1 cellular context compared by ENCODE assay signal in genomic region chr1:212487286-212487685, GRCh38.
TF ChIP-seq lines count a peak whose summit lies in the region.

No MANE protein-coding gene starts in this region.

TF ChIP-seq in IMR-90, 13 proteins besides CTCF, POLR2A, EP300 and RAD21:
- TF ChIP-seq, protein P1, sequence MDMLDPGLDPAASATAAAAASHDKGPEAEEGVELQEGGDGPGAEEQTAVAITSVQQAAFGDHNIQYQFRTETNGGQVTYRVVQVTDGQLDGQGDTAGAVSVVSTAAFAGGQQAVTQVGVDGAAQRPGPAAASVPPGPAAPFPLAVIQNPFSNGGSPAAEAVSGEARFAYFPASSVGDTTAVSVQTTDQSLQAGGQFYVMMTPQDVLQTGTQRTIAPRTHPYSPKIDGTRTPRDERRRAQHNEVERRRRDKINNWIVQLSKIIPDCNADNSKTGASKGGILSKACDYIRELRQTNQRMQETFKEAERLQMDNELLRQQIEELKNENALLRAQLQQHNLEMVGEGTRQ (IDR thresholded peaks at IDR 0.05; ENCODE audit: low read depth, low read length): no peak
- no peak for TF ChIP-seq MXI1 (IDR thresholded peaks at IDR 0.05; ENCODE audit: borderline replicate concordance, low read depth, low read length)
- TF ChIP-seq CHD1 (IDR thresholded peaks at IDR 0.05; ENCODE audit: low read depth, low read length): no peak
- TF ChIP-seq MAFK (IDR thresholded peaks at IDR 0.05; ENCODE audit: low read depth, low read length): no peak
- TF ChIP-seq MAZ (IDR thresholded peaks at IDR 0.05; ENCODE audit: borderline replicate concordance, low read depth, low read length): no peak
- no peak for TF ChIP-seq BHLHE40 (IDR thresholded peaks at IDR 0.05; ENCODE audit: low read depth, low read length)
- TF ChIP-seq, protein P2, sequence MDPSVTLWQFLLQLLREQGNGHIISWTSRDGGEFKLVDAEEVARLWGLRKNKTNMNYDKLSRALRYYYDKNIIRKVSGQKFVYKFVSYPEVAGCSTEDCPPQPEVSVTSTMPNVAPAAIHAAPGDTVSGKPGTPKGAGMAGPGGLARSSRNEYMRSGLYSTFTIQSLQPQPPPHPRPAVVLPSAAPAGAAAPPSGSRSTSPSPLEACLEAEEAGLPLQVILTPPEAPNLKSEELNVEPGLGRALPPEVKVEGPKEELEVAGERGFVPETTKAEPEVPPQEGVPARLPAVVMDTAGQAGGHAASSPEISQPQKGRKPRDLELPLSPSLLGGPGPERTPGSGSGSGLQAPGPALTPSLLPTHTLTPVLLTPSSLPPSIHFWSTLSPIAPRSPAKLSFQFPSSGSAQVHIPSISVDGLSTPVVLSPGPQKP (IDR thresholded peaks at IDR 0.05; ENCODE audit: borderline replicate concordance, low read depth, low read length): no peak
- no peak for TF ChIP-seq CEBPB (IDR thresholded peaks at IDR 0.05; ENCODE audit: low read depth, low read length)
- TF ChIP-seq SMC3 (IDR thresholded peaks at IDR 0.05; ENCODE audit: low read depth, low read length): no peak
- no peak for TF ChIP-seq RFX5 (IDR thresholded peaks at IDR 0.05; ENCODE audit: low read depth, low read length)
- no peak for TF ChIP-seq NFE2L2 (IDR thresholded peaks at IDR 0.05; ENCODE audit: low read depth, low read length)
- TF ChIP-seq RCOR1 (IDR thresholded peaks at IDR 0.05; ENCODE audit: insufficient replicate concordance, low read length): no peak
- no peak for TF ChIP-seq FOS (IDR thresholded peaks at IDR 0.05; ENCODE audit: low read depth, low read length)
TF ChIP-seq in IMR-90: peak in this region for 0.
